Comparison of ENCODE assay signal across 36 cellular contexts in the genomic region with DNA sequence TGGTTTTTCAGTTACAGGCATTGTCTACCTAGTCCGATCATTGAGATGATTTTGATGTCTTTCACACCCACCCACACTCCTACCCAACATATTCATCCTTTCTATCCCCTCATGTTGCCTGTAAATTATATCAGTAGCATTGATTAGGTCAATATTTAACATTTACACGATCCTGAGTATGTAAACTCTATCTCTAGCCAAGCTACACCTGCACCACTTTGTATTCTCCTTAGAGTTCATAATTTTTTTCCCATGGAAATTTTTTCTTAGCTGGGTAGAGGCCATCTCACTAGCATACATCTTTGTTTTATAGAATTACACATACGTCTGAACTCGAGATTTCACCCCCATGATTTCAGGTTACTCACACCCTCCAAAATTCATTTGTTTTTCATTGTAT. TPM values are rescaled to one million over a fixed set of nuclear protein-coding genes. Genes with fewer than 3 reads are reported as not detected.
"Had no signal": no experiment of that assay in that cellular context is flagged by ENCODE, and none has a peak within 500 bp of the region (broad histone marks: within the 10 kb centered on the region; RNA-seq: fewer than 3 reads in every experiment).

No MANE protein-coding gene starts in this region.

- H3K27ac ChIP-seq: adrenal gland, breast epithelium, cardiac muscle cell, coronary artery, dorsolateral prefrontal cortex, gastrocnemius medialis, WERI-Rb-1 had no signal

- H3K4me1 Mint-ChIP-seq: activated B cell treated with CpG ODN at 0.5 μM for 24 hours, brain had no signal

- H3K9me3 Mint-ChIP-seq: activated B cell treated with CpG ODN at 0.5 μM for 24 hours; activated CD8-positive, alpha-beta T cell treated with anti-CD3 and anti-CD28 coated beads for 36 hours; activated naive CD4-positive, alpha-beta T cell treated with anti-CD3 and anti-CD28 coated beads, Interleukin-2, amount 50 U/mL, for 24 hours; activated naive CD8-positive, alpha-beta T cell treated with anti-CD3 and anti-CD28 coated beads for 36 hours; activated naive CD8-positive, alpha-beta T cell treated with anti-CD3 and anti-CD28 coated beads, Interleukin-2, amount 50 U/mL, for 24 hours; activated T-cell treated with anti-CD3 and anti-CD28 coated beads, Interleukin-2, amount 50 U/mL, for 4 hours; activated T-helper 17 cell treated with anti-CD3 and anti-CD28 coated beads, Interleukin-2, amount 50 U/mL, for 72 hours; brain; dendritic cell treated with granulocyte-macrophage colony-stimulating factor and Interleukin-4, amounts not matched to agents 40 ng/mL and 50 ng/mL, for 4 days; endodermal cell; T-helper 2 cell treated with Interferon-gamma antibody and Interleukin-4, amounts not matched to agents 5 μg/mL and 100 μg/mL, for 36 hours had no signal

- H3K4me3 Mint-ChIP-seq: activated B cell treated with CpG ODN at 0.5 μM for 24 hours; activated CD8-positive, alpha-beta T cell treated with anti-CD3 and anti-CD28 coated beads for 36 hours; activated naive CD4-positive, alpha-beta T cell treated with anti-CD3 and anti-CD28 coated beads, Interleukin-2, amount 50 U/mL, for 24 hours; activated naive CD8-positive, alpha-beta T cell treated with anti-CD3 and anti-CD28 coated beads for 36 hours; activated naive CD8-positive, alpha-beta T cell treated with anti-CD3 and anti-CD28 coated beads, Interleukin-2, amount 50 U/mL, for 24 hours; activated T-cell treated with anti-CD3 and anti-CD28 coated beads, Interleukin-2, amount 50 U/mL, for 4 hours; activated T-helper 17 cell treated with anti-CD3 and anti-CD28 coated beads, Interleukin-2, amount 50 U/mL, for 72 hours; brain; dendritic cell treated with granulocyte-macrophage colony-stimulating factor and Interleukin-4, amounts not matched to agents 40 ng/mL and 50 ng/mL, for 4 days; endodermal cell; T-helper 17 cell; T-helper 2 cell treated with Interferon-gamma antibody and Interleukin-4, amounts not matched to agents 5 μg/mL and 100 μg/mL, for 36 hours had no signal

- H3K36me3 Mint-ChIP-seq: brain had no signal

- H3K36me3 ChIP-seq: adrenal gland, breast epithelium, cardiac muscle cell, gastrocnemius medialis, WERI-Rb-1 had no signal

- H3K9me3 ChIP-seq: adrenal gland, breast epithelium, gastrocnemius medialis had no signal

- H3K27ac Mint-ChIP-seq: activated B cell treated with CpG ODN at 0.5 μM for 24 hours; activated CD8-positive, alpha-beta T cell treated with anti-CD3 and anti-CD28 coated beads for 36 hours; activated naive CD4-positive, alpha-beta T cell treated with anti-CD3 and anti-CD28 coated beads, Interleukin-2, amount 50 U/mL, for 24 hours; activated naive CD8-positive, alpha-beta T cell treated with anti-CD3 and anti-CD28 coated beads for 36 hours; activated naive CD8-positive, alpha-beta T cell treated with anti-CD3 and anti-CD28 coated beads, Interleukin-2, amount 50 U/mL, for 24 hours; activated T-helper 17 cell treated with anti-CD3 and anti-CD28 coated beads, Interleukin-2, amount 50 U/mL, for 72 hours; brain; dendritic cell treated with granulocyte-macrophage colony-stimulating factor and Interleukin-4, amounts not matched to agents 40 ng/mL and 50 ng/mL, for 4 days; endodermal cell; T-helper 17 cell; T-helper 2 cell treated with Interferon-gamma antibody and Interleukin-4, amounts not matched to agents 5 μg/mL and 100 μg/mL, for 36 hours had no signal

- H3K27me3 Mint-ChIP-seq: activated CD8-positive, alpha-beta T cell treated with anti-CD3 and anti-CD28 coated beads for 36 hours; activated naive CD4-positive, alpha-beta T cell treated with anti-CD3 and anti-CD28 coated beads, Interleukin-2, amount 50 U/mL, for 24 hours; activated naive CD8-positive, alpha-beta T cell treated with anti-CD3 and anti-CD28 coated beads for 36 hours; activated naive CD8-positive, alpha-beta T cell treated with anti-CD3 and anti-CD28 coated beads, Interleukin-2, amount 50 U/mL, for 24 hours; brain; dendritic cell treated with granulocyte-macrophage colony-stimulating factor and Interleukin-4, amounts not matched to agents 40 ng/mL and 50 ng/mL, for 4 days had no signal

- H3K4me1 ChIP-seq: adrenal gland, breast epithelium, gastrocnemius medialis had no signal

- ATAC-seq: activated CD4-positive, CD25-positive, alpha-beta regulatory T cell treated with anti-CD3 and anti-CD28 coated beads, Interleukin-2, amount 50 U/mL, for 24 hours; activated CD8-positive, alpha-beta T cell treated with anti-CD3 and anti-CD28 coated beads for 36 hours; activated naive CD8-positive, alpha-beta T cell treated with anti-CD3 and anti-CD28 coated beads, Interleukin-2, amount 50 U/mL, for 24 hours; activated T-cell treated with anti-CD3 and anti-CD28 coated beads, Interleukin-2, amount 50 U/mL, for 4 hours; activated T-helper 17 cell treated with anti-CD3 and anti-CD28 coated beads, Interleukin-2, amount 50 U/mL, for 72 hours; esophagus mucosa; gastrocnemius medialis; T-helper 17 cell had no signal

- DNase-seq: activated B cell treated with CpG ODN at 0.5 μM for 24 hours; activated CD4-positive, alpha-beta T cell treated with anti-CD3 and anti-CD28 coated beads for 48 hours; activated CD4-positive, alpha-beta T cell treated with anti-CD3 and anti-CD28 coated beads, Interleukin-2, amount 50 U/mL, for 1 hour; activated CD4-positive, alpha-beta T cell treated with anti-CD3 and anti-CD28 coated beads, Interleukin-2, amount 50 U/mL, for 48 hours; activated CD8-positive, alpha-beta memory T cell treated with anti-CD3 and anti-CD28 coated beads for 24 hours; activated CD8-positive, alpha-beta T cell treated with anti-CD3 and anti-CD28 coated beads for 36 hours; activated effector memory CD4-positive, alpha-beta T cell treated with Interleukin-2 at 50 U/mL for 16 hours; activated gamma-delta T cell treated with Interleukin-2 at 50 U/mL for 16 hours; activated naive CD4-positive, alpha-beta T cell treated with Interleukin-2 at 50 U/mL for 16 hours; activated naive CD8-positive, alpha-beta T cell treated with anti-CD3 and anti-CD28 coated beads for 36 hours; activated naive CD8-positive, alpha-beta T cell treated with anti-CD3 and anti-CD28 coated beads, Interleukin-2, amount 50 U/mL, for 24 hours; activated T-cell treated with anti-CD3 and anti-CD28 coated beads, Interleukin-2, amount 50 U/mL, for 4 hours; adrenal gland; aorta; central memory CD4-positive, alpha-beta T cell; cerebellar nuclear complex; dorsolateral prefrontal cortex; effector memory CD4-positive, alpha-beta T cell; endodermal cell; foreskin fibroblast; gastrocnemius medialis; glutamatergic neuron; T-helper 1 cell; T-helper 17 cell; T1000; WERI-Rb-1 had no signal

- H3K27me3 ChIP-seq: adrenal gland, breast epithelium, cardiac muscle cell, dorsolateral prefrontal cortex, gastrocnemius medialis had no signal

- H3K4me3 ChIP-seq: adrenal gland, breast epithelium, cardiac muscle cell, coronary artery, dorsolateral prefrontal cortex, gastrocnemius medialis had no signal

RNA-seq across cellular contexts. Expression of gene GCNT4, which starts 30.6 kb away (rescaled TPM):
- total RNA-seq: activated B cell treated with CpG ODN at 0.5 μM for 24 hours had no signal
